Comparison of ENCODE assay signal across 8 cellular contexts in genomic region chr4:1693131-1693896, GRCh38. TPM values are rescaled to one million over a fixed set of nuclear protein-coding genes. Genes with fewer than 3 reads are reported as not detected.
DNase-seq lines count a peak whose midpoint lies in the region; ATAC-seq and TF ChIP-seq lines count a peak whose summit lies in the region.

No MANE protein-coding gene starts in this region.

- intact Hi-C loops in mucosa of descending colon (cut with DNase I, micrococcal nuclease), result loop anchor here in 1 of 2 donors (2.0 kb wide), 1 partner anchor 33 kb away; no protein-coding TSS in a partner anchor

- DNase-seq in NCI-H1092 treated with DMSO at 0.1 percent for 48 hours (lab: John Stamatoyannopoulos, UW) (peak; percentile 74), NCI-H1092 (lab: John Stamatoyannopoulos, UW) (no peak), NCI-H82 treated with DMSO at 0.1 percent for 48 hours (lab: John Stamatoyannopoulos, UW; ENCODE audit: unreplicated experiment) (peak; percentile 36), mucosa of descending colon (peak; percentile 67 to 80 (median 79))
- DNase-seq in activated CD4-positive, alpha-beta T cell treated with anti-CD3 and anti-CD28 coated beads, Interleukin-2, amount 50 U/mL, for 48 hours, result peak; percentile 68 to 76
- peak; percentile 56 for DNase-seq in effector CD8-positive, alpha-beta T cell (lab: John Stamatoyannopoulos, UW)
- peak; percentile 64 for DNase-seq in stimulated activated CD8-positive, alpha-beta memory T cell treated with anti-CD3 and anti-CD28 coated beads, Interleukin-4, amount 100 ng/mL, for 24 hours (ENCODE audit: low read depth)

- no peaks in the 10 kb centered on the region for H3K36me3 ChIP-seq in mucosa of descending colon (ENCODE audit: low read depth)

- H3K4me1 ChIP-seq in mucosa of descending colon (ENCODE audit: low read depth), result no peaks in the 10 kb centered on the region

- H3K4me3 ChIP-seq in mucosa of descending colon, result no peak overlapping the region

- ATAC-seq in HG03439 (IDR thresholded peaks at IDR 0.05; ENCODE audit: unreplicated experiment) (peak; percentile 72), mucosa of descending colon (peak; percentile 98)

- no peaks in the 10 kb centered on the region for H3K9me3 ChIP-seq in mucosa of descending colon

- TF ChIP-seq CTCF in mucosa of descending colon (IDR thresholded peaks at IDR 0.05), result peak; percentile 94

RNA-seq across cellular contexts. Expression of gene FAM53A, which starts 9.2 kb away (rescaled TPM):
- 1 to 10 TPM in 2 of 3 donors, under 1 TPM in 1; 0.65 to 1.8 (median 1.4) TPM for total RNA-seq in mucosa of descending colon

RNA-seq across cellular contexts. Expression of gene SLBP, which starts 18.8 kb away (rescaled TPM):
- 10 to 100 TPM; 21.9 to 31.7 (median 30.6) TPM for total RNA-seq in mucosa of descending colon

RNA-seq across cellular contexts. Expression of gene TMEM129, which starts 27.8 kb away (rescaled TPM):
- total RNA-seq in mucosa of descending colon, result 10 to 100 TPM; 43.7 to 57.0 (median 55.6) TPM

RNA-seq across cellular contexts. Expression of gene TACC3, which starts 28.0 kb away (rescaled TPM):
- 10 to 100 TPM; 12.0 to 30.2 (median 12.7) TPM for total RNA-seq in mucosa of descending colon
